ENCODE assay signal across 17 cellular contexts in genomic region chr18:45777393-45777792, GRCh38. TPM values are rescaled to one million over a fixed set of nuclear protein-coding genes. Genes with fewer than 3 reads are reported as not detected.
DNase-seq lines count a peak whose midpoint lies in the region; TF ChIP-seq lines count a peak whose summit lies in the region.
"Had no signal": no experiment of that assay in that cellular context is flagged by ENCODE, and none has a peak within 500 bp of the region (broad histone marks: within the 10 kb centered on the region; RNA-seq: fewer than 3 reads in every experiment).

No MANE protein-coding gene starts in this region.

- H3K4me3 ChIP-seq in AG04449 (ENCODE audit: low read depth, low read length): no peak overlapping the region
- no peak overlapping the region for H3K4me3 ChIP-seq in astrocyte of the spinal cord (ENCODE audit: low read depth, low read length)
- H3K4me3 ChIP-seq in coronary artery: no peak overlapping the region
- no peak overlapping the region for H3K4me3 ChIP-seq in dorsolateral prefrontal cortex
- H3K4me3 ChIP-seq: left ventricle myocardium inferior, PC-9, upper lobe of right lung had no signal

- in situ Hi-C loops in astrocyte of the spinal cord (cut with HindIII; ENCODE audit: low sequenced_read_pairs) (no loop called here), GM13977 (cut with MboI; ENCODE audit: low pct_unique_long_range_greater_than_20kb, low sequenced_read_pairs, unreplicated experiment) (no loop called here)

- TF ChIP-seq CTCF in AG04449 (IDR thresholded peaks at IDR 0.05; ENCODE audit: insufficient read depth, low read length, missing control alignments): no peak
- no peak for TF ChIP-seq CTCF in astrocyte of the spinal cord (IDR thresholded peaks at IDR 0.05; ENCODE audit: low read depth, low read length)
- TF ChIP-seq CTCF in coronary artery (IDR thresholded peaks at IDR 0.05): no peak
- TF ChIP-seq CTCF in GM13977 (IDR thresholded peaks at IDR 0.05; ENCODE audit: extremely low read depth, insufficient read depth, missing control alignments): no peak
- TF ChIP-seq CTCF in dorsolateral prefrontal cortex (IDR thresholded peaks at IDR 0.05 in 54 of 56, conservative IDR thresholded peaks at IDR 0.05 in 2 of 56; ENCODE audit: low read depth in 1 of 56, partially characterized antibody in 56 of 56): no peak

- CTCF ChIA-PET in AG04449 (lab: Yijun Ruan, JAX): interaction anchor here (0.9 to 2.4 kb wide), 3 partner anchors 9 to 55 kb away, joined by 3 to 6 read pairs (median 3); no protein-coding TSS in a partner anchor

- peaks cover 0 to 36% (median 0%) of the 10 kb centered on the region in 45 donors for H3K27me3 ChIP-seq in dorsolateral prefrontal cortex
- H3K27me3 ChIP-seq: upper lobe of right lung had no signal

- H3K27ac ChIP-seq in coronary artery: no peak overlapping the region
- no peak overlapping the region for H3K27ac ChIP-seq in dorsolateral prefrontal cortex
- H3K27ac ChIP-seq: left ventricle myocardium inferior, PC-9, upper lobe of right lung had no signal

- peak; percentile 84 for DNase-seq in AG04449 (ENCODE audit: low read depth, low spot score)
- peak; percentile 64 for DNase-seq in HT1080 (ENCODE audit: low read depth)
- peak; percentile 85 for DNase-seq in astrocyte of the spinal cord (ENCODE audit: low read depth, low spot score)
- DNase-seq in kidney glomerular epithelial cell (lab: John Stamatoyannopoulos, UW): peak; percentile 65
- DNase-seq in coronary artery (ENCODE audit: low spot score): no peak
- no peak for DNase-seq in GM13977 (ENCODE audit: low spot score)
- DNase-seq in dorsolateral prefrontal cortex: no peak
- no peak for DNase-seq in stimulated activated CD4-positive, alpha-beta T cell treated with anti-CD3 and anti-CD28 coated beads, Interleukin-4, amount 100 ng/mL, for 1 hour
- DNase-seq: activated naive CD4-positive, alpha-beta T cell treated with anti-CD3 and anti-CD28 coated beads, Interleukin-2, amount 50 U/mL, for 16 hours; hypothalamus; left ventricle myocardium inferior; natural killer cell; NCI-H1694 treated with DMSO at 0.1 percent for 48 hours; PC-9; right cardiac atrium; upper lobe of right lung had no signal

- intact Hi-C loops in dorsolateral prefrontal cortex (cut with DNase I): no loop called here

- POLR2A ChIA-PET in AG04449 (lab: Yijun Ruan, JAX): interaction anchor here (1.5 kb wide), 1 partner anchor 24 kb away, joined by 5 read pairs; no protein-coding TSS in a partner anchor

RNA-seq across cellular contexts. Expression of gene SIGLEC15, which starts 48.1 kb away (rescaled TPM):
- 7.5 and 9.1 TPM in 2 replicates for total RNA-seq in HT1080 (2014; rRNA removed; shearing (Covaris generic))
- polyA plus RNA-seq in HT1080 (2015; cell fraction: cytosol; rRNA removed): 13.8 and 17.7 TPM in 2 replicates
- 12.7 and 15.3 TPM in 2 replicates for polyA plus RNA-seq in HT1080 (2015; cell fraction: nucleus; rRNA removed)
- under 1 TPM in 15 of 120 experiments, not detected in 105; 0.17 to 0.70 (median 0.26) TPM for total RNA-seq in dorsolateral prefrontal cortex
- total RNA-seq: natural killer cell, NCI-H460 had no signal

RNA-seq across cellular contexts. Expression of gene SLC14A1, which starts 53.4 kb away (rescaled TPM):
- total RNA-seq in HT1080 (2014; rRNA removed; shearing (Covaris generic)): 37.6 and 44.9 TPM in 2 replicates
- 45.7 and 52.5 TPM in 2 replicates for polyA plus RNA-seq in HT1080 (2015; cell fraction: cytosol; rRNA removed)
- 54.0 and 56.2 TPM in 2 replicates for polyA plus RNA-seq in HT1080 (2015; cell fraction: nucleus; rRNA removed)
- total RNA-seq in dorsolateral prefrontal cortex: 100 to 1,000 TPM in 48 of 120 experiments, 10 to 100 TPM in 71, 1 to 10 TPM in 1; 3.8 to 270 (median 89.5) TPM
- total RNA-seq: NCI-H460, PC-9 had no signal

Comparison
In these comparisons a context has a peak if more than half of its experiments do, and no peak if none do; other contexts are left out.
1. DNase-seq: peak in AG04449 (single experiment), HT1080 (single experiment), astrocyte of the spinal cord (single experiment) and kidney glomerular epithelial cell (single experiment); none in coronary artery (single experiment), GM13977 (single experiment), dorsolateral prefrontal cortex (0 of 10) and stimulated activated CD4-positive, alpha-beta T cell treated with anti-CD3 and anti-CD28 coated beads, Interleukin-4, amount 100 ng/mL, for 1 hour (single experiment).